ENCODE assay signal across 15 cellular contexts in genomic region chr5:124700333-124700732, GRCh38. TPM values are rescaled to one million over a fixed set of nuclear protein-coding genes. Genes with fewer than 3 reads are reported as not detected.
DNase-seq lines count a peak whose midpoint lies in the region; ATAC-seq and TF ChIP-seq lines count a peak whose summit lies in the region.
"Had no signal": no experiment of that assay in that cellular context is flagged by ENCODE, and none has a peak within 500 bp of the region (broad histone marks: within the 10 kb centered on the region; RNA-seq: fewer than 3 reads in every experiment).

No MANE protein-coding gene starts in this region.

- no peak overlapping the region for H3K23ac ChIP-seq in IMR-90 (ENCODE audit: low read depth, low read length)

- H2AK5ac ChIP-seq in IMR-90 (ENCODE audit: low read depth, low read length) = peak overlapping the region; percentile 1; the same call in 1 of the 2 replicates

- no peak overlapping the region; the same call in 2 of the 3 replicates for H2BK15ac ChIP-seq in IMR-90 (ENCODE audit: low read depth, low read length)

- H3K27me3 ChIP-seq in IMR-90 (ENCODE audit: control insufficient read depth, insufficient read depth, low read length) = no peaks in the 10 kb centered on the region

- peak overlapping the region; percentile 18; the same call in 1 of the 2 replicates for H3K4ac ChIP-seq in IMR-90 (ENCODE audit: low read depth, low read length)

- DNase-seq in IMR-90 (no peak), type B pancreatic cell (ENCODE audit: extremely low spot score, unreplicated experiment) (no peak), hypothalamus (lab: John Stamatoyannopoulos, UW) (no peak), NCI-H1092 (lab: John Stamatoyannopoulos, UW) (no peak)
- DNase-seq: ACHN; CD4-positive, CD25-positive, alpha-beta regulatory T cell; DMS79; GM23248; KG1; NCI-H1048; NCI-H2107; PC-3 had no signal

- POLR2A ChIA-PET in IMR-90 (lab: Charles Lee; ENCODE audit: unreplicated experiment) = no interaction called here

- H2BK120ac ChIP-seq in IMR-90 (ENCODE audit: low read depth, low read length) = no peak overlapping the region

- H3K36me3 ChIP-seq in IMR-90 (ENCODE audit: control insufficient read depth, insufficient read depth, low read length) = no peaks in the 10 kb centered on the region; the same call in 1 of the 2 replicates

- H3K4me2 ChIP-seq in IMR-90 (ENCODE audit: low read depth, low read length) = no peak overlapping the region

- no peak overlapping the region; the same call in 1 of the 2 replicates for H4K5ac ChIP-seq in IMR-90 (ENCODE audit: low read depth, low read length)

- H3K9ac ChIP-seq in IMR-90 (ENCODE audit: low read depth, low read length) = no peak overlapping the region
- H3K9ac ChIP-seq: GM23248 had no signal

- H3K27ac ChIP-seq in IMR-90 (ENCODE audit: insufficient read depth, low read length) = no peak overlapping the region
- H3K27ac ChIP-seq: GM23248 had no signal

- H3K4me3 Mint-ChIP-seq in brain (peak overlapping the region in 1 of 5 experiments; percentile 64), nephron (no peak overlapping the region), type B pancreatic cell (peak overlapping the region; percentile 75)
- H3K4me3 Mint-ChIP-seq: CD4-positive, CD25-positive, alpha-beta regulatory T cell had no signal

- no CpG with 5 or more reads among the region's 3 CpGs for WGBS in IMR-90 (ENCODE audit: extremely low coverage in 2 of 2, insufficient read length in 1 of 2), 2 experiments

- CTCF ChIA-PET in IMR-90 (lab: Yijun Ruan, JAX) = no interaction called here

- no peak overlapping the region for H3K56ac ChIP-seq in IMR-90 (ENCODE audit: extremely low read depth, insufficient read depth, low read length)

- intact Hi-C loops in IMR-90 (cut with micrococcal nuclease) = no loop called here

- H3K9me3 Mint-ChIP-seq in brain (peaks cover 0 to 3% (median 0%) of the 10 kb centered on the region in 5 experiments), nephron (no peaks in the 10 kb centered on the region), type B pancreatic cell (peaks cover 12% of the 10 kb centered on the region)

- BruUV-seq in IMR-90 (replicated peaks; lab: Mats Ljungman, UMichigan) = no TSS peak

- no peak overlapping the region for H2BK5ac ChIP-seq in IMR-90 (ENCODE audit: low read depth, low read length, poor library complexity, severe bottlenecking)

- no peaks in the 10 kb centered on the region for H3K27me3 Mint-ChIP-seq in brain
- H3K27me3 Mint-ChIP-seq in nephron (ENCODE audit: low read depth) = no peaks in the 10 kb centered on the region
- H3K27me3 Mint-ChIP-seq in type B pancreatic cell = no peaks in the 10 kb centered on the region
- H3K27me3 Mint-ChIP-seq: CD4-positive, CD25-positive, alpha-beta regulatory T cell had no signal

- no peak overlapping the region for H4K8ac ChIP-seq in IMR-90 (ENCODE audit: low read depth in 2 of 2, low read length in 2 of 2)

- TF ChIP-seq CTCF in IMR-90 (conservative IDR thresholded peaks at IDR 0.05; ENCODE audit: low read depth, low read length) (no peak), brain (conservative IDR thresholded peaks at IDR 0.05) (no peak), nephron (IDR thresholded peaks at IDR 0.05; ENCODE audit: unreplicated experiment in 3 of 3) (no peak), type B pancreatic cell (conservative IDR thresholded peaks at IDR 0.05) (no peak)

- H3K9me1 ChIP-seq in IMR-90 (ENCODE audit: insufficient read depth, low read length) = 0 out of 2 replicates have a peak, but pooled peaks cover 2% of the 10 kb centered on the region

- no peaks in the 10 kb centered on the region for H4K20me1 ChIP-seq in IMR-90 (ENCODE audit: insufficient read depth, low read length)

- no peaks in the 10 kb centered on the region for H3K9me3 ChIP-seq in IMR-90 (ENCODE audit: control insufficient read depth, insufficient read depth, low read length)

- H4K91ac ChIP-seq in IMR-90 (ENCODE audit: insufficient read depth, low read depth, low read length) = 0 out of 2 replicates have a peak overlapping the region, but pooled peaks have one; percentile 11

- H2BK20ac ChIP-seq in IMR-90 (ENCODE audit: low read depth, low read length) = peak overlapping the region; percentile 14; the same call in 1 of the 2 replicates

- H3K27ac Mint-ChIP-seq in brain (peak overlapping the region in 4 of 5 experiments; percentile 11 to 90 (median 63)), nephron (peak overlapping the region; percentile 93 to 95 (median 94)), type B pancreatic cell (peak overlapping the region; percentile 64)
- H3K27ac Mint-ChIP-seq: CD4-positive, CD25-positive, alpha-beta regulatory T cell had no signal

- H3K18ac ChIP-seq in IMR-90 (ENCODE audit: low read depth, low read length) = peak overlapping the region; percentile 50; the same call in 1 of the 2 replicates

- H3K14ac ChIP-seq in IMR-90 (replicated peaks; ENCODE audit: low read depth, low read length) = no peak overlapping the region

- no peak overlapping the region for H2AFZ ChIP-seq in IMR-90 (replicated peaks; ENCODE audit: low read length, poor library complexity)
- H2AFZ ChIP-seq: GM23248 had no signal

- H2AK9ac ChIP-seq in IMR-90 (replicated peaks; ENCODE audit: low read depth, low read length, poor library complexity) = no peak overlapping the region

- H3K79me1 ChIP-seq in IMR-90 (ENCODE audit: low read depth in 1 of 2, low read length in 2 of 2) = peaks cover 27 to 55% of the 10 kb centered on the region in 2 experiments

- H3K4me3 ChIP-seq in IMR-90 (ENCODE audit: insufficient read depth, low read depth, low read length) = no peak overlapping the region
- H3K4me3 ChIP-seq: GM23248 had no signal

- H3K4me1 Mint-ChIP-seq in brain (peaks cover 93% of the 10 kb centered on the region), nephron (peaks cover 88% of the 10 kb centered on the region), type B pancreatic cell (ENCODE audit: unreplicated experiment) (peaks cover 85% of the 10 kb centered on the region)
- H3K4me1 Mint-ChIP-seq: CD4-positive, CD25-positive, alpha-beta regulatory T cell had no signal

- dilution Hi-C loops in IMR-90 (cut with HindIII; ENCODE audit: low sequenced_read_pairs, unreplicated experiment) = no loop called here

- in situ Hi-C loops in IMR-90 (cut with MboI; ENCODE audit: low sequenced_read_pairs) = no loop called here

- no peak for TF ChIP-seq POLR2A in IMR-90 (IDR thresholded peaks at IDR 0.05; ENCODE audit: low read depth, low read length)

- H3K36me3 Mint-ChIP-seq in brain = peaks cover 39% of the 10 kb centered on the region
- peaks cover 38% of the 10 kb centered on the region for H3K36me3 Mint-ChIP-seq in nephron (ENCODE audit: low read depth)
- peaks cover 22% of the 10 kb centered on the region for H3K36me3 Mint-ChIP-seq in type B pancreatic cell
- H3K36me3 Mint-ChIP-seq: CD4-positive, CD25-positive, alpha-beta regulatory T cell had no signal

- ATAC-seq in IMR-90 (ENCODE audit: low read depth) (no peak), HG02973 (IDR thresholded peaks at IDR 0.05; ENCODE audit: unreplicated experiment) (no peak)
- ATAC-seq: PC-3 had no signal

- H3K4me1 ChIP-seq in IMR-90 (ENCODE audit: control insufficient read depth, insufficient read depth, low read length) = peaks cover 4% of the 10 kb centered on the region

- no peak for TF ChIP-seq RAD21 in IMR-90 (IDR thresholded peaks at IDR 0.05; ENCODE audit: low read length)

TF ChIP-seq in IMR-90, 13 proteins besides CTCF, POLR2A, EP300 and RAD21:
- TF ChIP-seq CHD1 (IDR thresholded peaks at IDR 0.05; ENCODE audit: low read depth, low read length) = no peak
- no peak for TF ChIP-seq USF2 (IDR thresholded peaks at IDR 0.05; ENCODE audit: low read depth, low read length)
- TF ChIP-seq MXI1 (IDR thresholded peaks at IDR 0.05; ENCODE audit: borderline replicate concordance, low read depth, low read length) = no peak
- TF ChIP-seq MAFK (IDR thresholded peaks at IDR 0.05; ENCODE audit: low read depth, low read length) = no peak

RNA-seq across cellular contexts. Expression of gene ZNF608, which starts 46.1 kb away (rescaled TPM):
- total RNA-seq in IMR-90 (2012; rRNA removed) (15.1 and 16.4 TPM in 2 replicates), type B pancreatic cell (ENCODE audit: low replicate concordance) (37.4 and 63.0 TPM in 2 replicates)
- polyA plus RNA-seq in IMR-90 (2012; rRNA removed) (9.8 TPM in 2 replicates), brain (ENCODE audit: insufficient read depth, low read depth, low replicate concordance) (15.6 TPM)
- polyA plus RNA-seq in IMR-90 (2012; cell fraction: cytosol; rRNA removed) = 2.7 and 5.9 TPM in 2 replicates
- 10.3 and 27.2 TPM in 2 replicates for polyA plus RNA-seq in IMR-90 (2012; cell fraction: nucleus; rRNA removed; ENCODE audit: low replicate concordance)
- polyA plus RNA-seq: CD4-positive, CD25-positive, alpha-beta regulatory T cell had no signal
